In the genomic region with DNA sequence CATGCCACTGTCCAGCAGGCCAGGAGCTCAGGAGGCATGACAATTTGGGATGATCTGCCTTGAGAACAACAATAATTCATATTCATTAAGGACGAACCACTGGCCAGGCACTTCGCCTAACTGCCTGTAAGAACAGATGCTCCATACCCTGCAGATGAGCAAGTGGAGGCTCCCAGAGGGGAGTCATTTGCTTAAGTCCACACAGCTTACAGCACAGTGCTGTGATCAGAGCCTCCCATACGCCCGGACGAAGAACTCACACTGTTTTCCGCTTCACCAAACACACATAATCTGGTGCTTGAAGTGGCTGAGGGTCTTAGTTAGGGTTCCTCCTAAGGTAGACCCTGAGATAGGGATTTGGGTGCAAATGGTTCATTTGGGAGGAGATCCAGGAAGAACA, we compare ENCODE assay signal across 28 cellular contexts.
"Had no signal": no experiment of that assay in that cellular context is flagged by ENCODE, and none has a peak within 500 bp of the region (broad histone marks: within the 10 kb centered on the region; RNA-seq: fewer than 3 reads in every experiment).

No MANE protein-coding gene starts in this region.

- DNase-seq: activated CD4-positive, alpha-beta memory T cell treated with anti-CD3 and anti-CD28 coated beads, Interleukin-2, amount 10 ng/mL, durations not matched to agents 7 days and 5 days; activated CD4-positive, alpha-beta T cell treated with anti-CD3 and anti-CD28 coated beads for 1 hour; activated CD4-positive, alpha-beta T cell treated with anti-CD3 and anti-CD28 coated beads for 4 hours; activated CD4-positive, alpha-beta T cell treated with anti-CD3 and anti-CD28 coated beads, Interleukin-2, amount 10 ng/mL, durations not matched to agents 7 days and 5 days; activated CD4-positive, alpha-beta T cell treated with anti-CD3 and anti-CD28 coated beads, Interleukin-2, amount 50 U/mL, for 4 hours; activated CD8-positive, alpha-beta memory T cell treated with anti-CD3 and anti-CD28 coated beads, Interleukin-2, amount 50 U/mL, for 48 hours; activated gamma-delta T cell; activated naive CD4-positive, alpha-beta T cell; activated naive CD4-positive, alpha-beta T cell treated with anti-CD3 and anti-CD28 coated beads, Interleukin-2, amount 10 ng/mL, durations not matched to agents 7 days and 5 days; activated naive CD8-positive, alpha-beta T cell treated with anti-CD3 and anti-CD28 coated beads, Interleukin-2, amount 10 ng/mL, durations not matched to agents 7 days and 5 days; activated T-cell treated with anti-CD3 and anti-CD28 coated beads for 4 hours; activated T-cell treated with anti-CD3 and anti-CD28 coated beads, Interleukin-2, amount 50 U/mL, for 24 hours; activated T-cell treated with anti-CD3 and anti-CD28 coated beads, Interleukin-2, amount 50 U/mL, for 72 hours; anterior cingulate cortex; brain microvascular endothelial cell; cortex of kidney; dermis blood vessel endothelial cell; effector CD4-positive, alpha-beta T cell; effector memory CD8-positive, alpha-beta T cell; erythroblast; foreskin keratinocyte; gastrocnemius medialis; glutamatergic neuron; heart left ventricle; T-helper 17 cell had no signal

- H3K4me3 ChIP-seq: esophagus muscularis mucosa, gastrocnemius medialis, heart left ventricle had no signal

- H3K27me3 ChIP-seq: brain microvascular endothelial cell, foreskin keratinocyte, gastrocnemius medialis had no signal

- H3K27ac ChIP-seq: brain microvascular endothelial cell, esophagus muscularis mucosa, foreskin keratinocyte, gastrocnemius medialis, heart left ventricle had no signal

- H3K36me3 ChIP-seq: brain microvascular endothelial cell, esophagus muscularis mucosa, gastrocnemius medialis, heart left ventricle had no signal

- H3K9me3 ChIP-seq: esophagus muscularis mucosa, gastrocnemius medialis, heart left ventricle had no signal

- FAIRE-seq: astrocyte, bronchial epithelial cell had no signal

- H3K4me1 ChIP-seq: foreskin keratinocyte, gastrocnemius medialis had no signal
